Comparison of ENCODE assay signal across 25 cellular contexts in genomic region chr2:188282907-188283306, GRCh38.
"Had no signal": no experiment of that assay in that cellular context is flagged by ENCODE, and none has a peak within 500 bp of the region (broad histone marks: within the 10 kb centered on the region; RNA-seq: fewer than 3 reads in every experiment).

No MANE protein-coding gene starts in this region.

- FAIRE-seq: endometrium, islet of Langerhans, keratinocyte had no signal

- H3K4me1 ChIP-seq: colonic mucosa, gastrocnemius medialis, heart right ventricle, left lung, lower lobe of right lung had no signal

- H3K9me3 ChIP-seq: colonic mucosa, esophagus squamous epithelium, gastrocnemius medialis, left lung, lower lobe of right lung, mucosa of descending colon had no signal

- DNase-seq: colonic mucosa; cortex of kidney; effector CD8-positive, alpha-beta T cell; effector memory CD8-positive, alpha-beta T cell; endodermal cell; erythroblast; esophagus squamous epithelium; foreskin fibroblast; foreskin melanocyte; gastrocnemius medialis; glutamatergic neuron; head of caudate nucleus; heart right ventricle; hippocampal formation; left cardiac atrium; left lung; left ventricle myocardium superior; lower lobe of right lung; mesenchymal stem cell; mucosa of descending colon; naive B cell had no signal

- H3K36me3 ChIP-seq: colonic mucosa, esophagus squamous epithelium, gastrocnemius medialis, heart right ventricle, left lung, lower lobe of right lung had no signal

- H3K27ac ChIP-seq: colonic mucosa, epithelial cell of prostate, esophagus squamous epithelium, gastrocnemius medialis, heart right ventricle, left lung, lower lobe of right lung had no signal

- H3K27me3 ChIP-seq: colonic mucosa, esophagus squamous epithelium, gastrocnemius medialis, heart right ventricle, left lung had no signal

- H3K4me3 ChIP-seq: colonic mucosa, esophagus squamous epithelium, gastrocnemius medialis, heart right ventricle, left lung, lower lobe of right lung, mucosa of descending colon had no signal
